In the genomic region with DNA sequence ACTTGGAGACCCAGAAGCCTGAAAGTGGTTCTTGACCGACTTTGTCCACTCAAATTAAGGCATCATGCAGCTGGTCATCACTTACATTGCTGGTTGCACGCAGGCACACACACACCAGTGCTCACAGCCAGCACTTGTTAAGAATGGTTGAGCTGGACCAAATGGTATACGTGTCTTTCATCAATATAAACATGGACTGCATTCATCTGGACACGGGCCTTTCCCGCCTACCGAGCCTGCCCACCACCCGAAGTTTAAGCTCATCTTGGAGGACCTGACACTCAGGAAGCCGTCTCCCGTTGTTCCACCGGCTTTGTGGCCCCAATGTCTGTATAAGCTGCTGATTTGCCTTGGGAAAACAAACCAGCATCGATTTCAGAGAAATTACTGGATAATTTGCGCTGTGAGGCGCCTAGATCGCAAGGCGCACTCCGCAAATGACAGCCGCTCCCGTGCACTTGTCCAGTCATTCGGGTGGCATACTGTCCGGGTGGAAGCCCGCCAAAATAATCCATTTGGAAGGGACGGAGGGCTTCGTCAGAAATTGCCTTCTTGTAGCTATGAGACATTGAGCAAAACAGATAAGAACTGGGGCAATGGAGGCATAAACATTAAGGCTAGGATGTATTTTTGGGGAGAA, we compare ENCODE assay signal across 8 cellular contexts. TPM values are rescaled to one million over a fixed set of nuclear protein-coding genes. Genes with fewer than 3 reads are reported as not detected.
A peak's percentile ranks its signal among the peaks of the same experiment; 100 is the strongest.
DNase-seq lines count a peak whose midpoint lies in the region; ATAC-seq and TF ChIP-seq lines count a peak whose summit lies in the region.

No MANE protein-coding gene starts in this region.

- H3K9me3 Mint-ChIP-seq in activated CD4-positive, alpha-beta T cell treated with anti-CD3 and anti-CD28 coated beads, Interleukin-2, amount 10 ng/mL, durations not matched to agents 24 days and 14 days = no peaks in the 10 kb centered on the region
- peaks cover 5% of the 10 kb centered on the region for H3K9me3 Mint-ChIP-seq in activated naive CD8-positive, alpha-beta T cell treated with anti-CD3 and anti-CD28 coated beads, Interleukin-2, amount 50 U/mL, for 24 hours

- no peak for TF ChIP-seq CTCF in HEK293 (tag by site-specific recombination; IDR thresholded peaks at IDR 0.05)

- H3K4me1 ChIP-seq in HEK293 (ENCODE audit: control insufficient read depth, insufficient read depth, low read length) = peaks cover 8% of the 10 kb centered on the region; the same call in 1 of the 2 replicates
- peaks cover 15% of the 10 kb centered on the region for H3K4me1 ChIP-seq in skeletal muscle satellite cell (ENCODE audit: control insufficient read depth, insufficient read depth, low read length)

- peaks cover 3% of the 10 kb centered on the region for H3K27me3 Mint-ChIP-seq in activated CD4-positive, alpha-beta T cell treated with anti-CD3 and anti-CD28 coated beads, Interleukin-2, amount 10 ng/mL, durations not matched to agents 24 days and 14 days
- H3K27me3 Mint-ChIP-seq in activated naive CD8-positive, alpha-beta T cell treated with anti-CD3 and anti-CD28 coated beads, Interleukin-2, amount 50 U/mL, for 24 hours = no peaks in the 10 kb centered on the region

- H3K36me3 Mint-ChIP-seq in activated CD4-positive, alpha-beta T cell treated with anti-CD3 and anti-CD28 coated beads, Interleukin-2, amount 10 ng/mL, durations not matched to agents 24 days and 14 days (ENCODE audit: low read depth) = peaks cover 21% of the 10 kb centered on the region
- H3K36me3 Mint-ChIP-seq in activated naive CD8-positive, alpha-beta T cell treated with anti-CD3 and anti-CD28 coated beads, Interleukin-2, amount 50 U/mL, for 24 hours (ENCODE audit: low read depth) = peaks cover 29% of the 10 kb centered on the region

- CTCF ChIA-PET in HEK293 (lab: Yijun Ruan, JAX) = interaction anchor here (0.7 to 1.5 kb wide), 4 partner anchors 12 to 1622 kb away, joined by 3 to 4 read pairs (median 4); no protein-coding TSS in a partner anchor

- H3K27ac ChIP-seq in HEK293 (ENCODE audit: extremely low read depth, low read depth, low read length) = peak overlapping the region; percentile 98

- DNase-seq in activated CD4-positive, alpha-beta T cell treated with anti-CD3 and anti-CD28 coated beads, Interleukin-2, amount 10 ng/mL, durations not matched to agents 24 days and 14 days = no peak
- DNase-seq in activated CD4-positive, alpha-beta T cell treated with anti-CD3 and anti-CD28 coated beads, Interleukin-2, amount 50 U/mL, for 48 hours = no peak
- DNase-seq in NCI-H146 (lab: John Stamatoyannopoulos, UW) (peak; percentile 88), hippocampal formation (lab: John Stamatoyannopoulos, UW) (peak; percentile 70 to 83), NCI-H1092 (lab: John Stamatoyannopoulos, UW) (no peak)
- DNase-seq in activated naive CD8-positive, alpha-beta T cell treated with anti-CD3 and anti-CD28 coated beads, Interleukin-2, amount 50 U/mL, for 24 hours = no peak

- H3K4me1 Mint-ChIP-seq in activated CD4-positive, alpha-beta T cell treated with anti-CD3 and anti-CD28 coated beads, Interleukin-2, amount 10 ng/mL, durations not matched to agents 24 days and 14 days = peaks cover 27% of the 10 kb centered on the region
- H3K4me1 Mint-ChIP-seq in activated naive CD8-positive, alpha-beta T cell treated with anti-CD3 and anti-CD28 coated beads, Interleukin-2, amount 50 U/mL, for 24 hours = peaks cover 51% of the 10 kb centered on the region

- ATAC-seq in activated naive CD8-positive, alpha-beta T cell treated with anti-CD3 and anti-CD28 coated beads, Interleukin-2, amount 50 U/mL, for 24 hours = peak; percentile 41

- POLR2A ChIA-PET in HEK293 (lab: Yijun Ruan, JAX) = interaction anchor here (0.7 to 2.1 kb wide), 2 partner anchors 59 to 301 kb away, joined by 3 to 39 read pairs; partner anchors contain the start of gene ZBTB14

- H3K9me3 ChIP-seq in HEK293 (ENCODE audit: control insufficient read depth, insufficient read depth, low read depth, low read length) = no peaks in the 10 kb centered on the region
- H3K9me3 ChIP-seq in skeletal muscle satellite cell (replicated peaks; ENCODE audit: low read length) = no peaks in the 10 kb centered on the region

- intact Hi-C loops in activated CD4-positive, alpha-beta T cell treated with anti-CD3 and anti-CD28 coated beads, Interleukin-2, amount 10 ng/mL, durations not matched to agents 24 days and 14 days (cut with micrococcal nuclease) = loop anchor here (5.0 kb wide), 1 partner anchor 75 kb away; no protein-coding TSS in a partner anchor

- H3K4me2 ChIP-seq in skeletal muscle satellite cell (ENCODE audit: low read length) = peak overlapping the region; percentile 98

- peak overlapping the region; percentile 60 for H3K4me3 ChIP-seq in HEK293 (ENCODE audit: low read depth, low read length)
- H3K4me3 ChIP-seq in skeletal muscle satellite cell (ENCODE audit: low read length) = peak overlapping the region; percentile 84

- peak overlapping the region; percentile 92 for H3K4me3 Mint-ChIP-seq in activated CD4-positive, alpha-beta T cell treated with anti-CD3 and anti-CD28 coated beads, Interleukin-2, amount 10 ng/mL, durations not matched to agents 24 days and 14 days
- peak overlapping the region; percentile 93 for H3K4me3 Mint-ChIP-seq in activated naive CD8-positive, alpha-beta T cell treated with anti-CD3 and anti-CD28 coated beads, Interleukin-2, amount 50 U/mL, for 24 hours

- peak overlapping the region; percentile 99 for H3K27ac Mint-ChIP-seq in activated CD4-positive, alpha-beta T cell treated with anti-CD3 and anti-CD28 coated beads, Interleukin-2, amount 10 ng/mL, durations not matched to agents 24 days and 14 days
- H3K27ac Mint-ChIP-seq in activated naive CD8-positive, alpha-beta T cell treated with anti-CD3 and anti-CD28 coated beads, Interleukin-2, amount 50 U/mL, for 24 hours = peak overlapping the region; percentile 94

- H3K27me3 ChIP-seq in skeletal muscle satellite cell (ENCODE audit: control insufficient read depth, insufficient read depth, low read length) = no peaks in the 10 kb centered on the region

- H3K9ac ChIP-seq in skeletal muscle satellite cell (ENCODE audit: low read depth, low read length) = peak overlapping the region; percentile 95

- no peaks in the 10 kb centered on the region for H3K36me3 ChIP-seq in HEK293 (ENCODE audit: control insufficient read depth in 2 of 2, insufficient read depth in 1 of 2, low read length in 2 of 2)
- H3K36me3 ChIP-seq in skeletal muscle satellite cell (ENCODE audit: insufficient read depth, low read length) = peaks cover 10% of the 10 kb centered on the region

TF ChIP-seq in HEK293, 187 proteins besides CTCF, POLR2A, EP300 and RAD21:
- TF ChIP-seq REPIN1 (tag by site-specific recombination; IDR thresholded peaks at IDR 0.05; ENCODE audit: low read depth) (no peak), ZNF335 (tag by site-specific recombination; conservative IDR thresholded peaks at IDR 0.05) (peak; percentile 88; the same call in 1 of the 2 replicates), FEZF1 (tag by site-specific recombination; IDR thresholded peaks at IDR 0.05) (no peak), ZNF544 (tag by site-specific recombination; IDR thresholded peaks at IDR 0.05) (no peak), ZNF660 (tag by site-specific recombination; IDR thresholded peaks at IDR 0.05) (peak; percentile 40; the same call in 1 of the 2 replicates), ZNF366 (tag by site-specific recombination; conservative IDR thresholded peaks at IDR 0.05) (no peak)
TF ChIP-seq in HEK293: peak in this region for 2.

RNA-seq across cellular contexts. Expression of gene AKAIN1, which starts 40.1 kb away (rescaled TPM):
- not detected in 2 replicates for total RNA-seq in activated CD4-positive, alpha-beta T cell treated with anti-CD3 and anti-CD28 coated beads, Interleukin-2, amount 10 ng/mL, durations not matched to agents 24 days and 14 days
- total RNA-seq in skeletal muscle satellite cell (2012; rRNA removed) = not detected in 2 replicates

RNA-seq across cellular contexts. Expression of gene ZBTB14, which starts 58.3 kb away (rescaled TPM):
- 19.4 and 20.4 TPM in 2 replicates for total RNA-seq in activated CD4-positive, alpha-beta T cell treated with anti-CD3 and anti-CD28 coated beads, Interleukin-2, amount 10 ng/mL, durations not matched to agents 24 days and 14 days
- total RNA-seq in skeletal muscle satellite cell (2012; rRNA removed) = 7.9 and 9.9 TPM in 2 replicates

Comparison
In these comparisons a context has a peak if more than half of its experiments do, and no peak if none do; other contexts are left out.
1. DNase-seq: peak in NCI-H146 (single experiment) and hippocampal formation (2 of 2); none in activated CD4-positive, alpha-beta T cell treated with anti-CD3 and anti-CD28 coated beads, Interleukin-2, amount 10 ng/mL, durations not matched to agents 24 days and 14 days (single experiment), activated CD4-positive, alpha-beta T cell treated with anti-CD3 and anti-CD28 coated beads, Interleukin-2, amount 50 U/mL, for 48 hours (0 of 2), activated naive CD8-positive, alpha-beta T cell treated with anti-CD3 and anti-CD28 coated beads, Interleukin-2, amount 50 U/mL, for 24 hours (single experiment) and NCI-H1092 (single experiment).